Comparison of ENCODE assay signal across 8 cellular contexts in genomic region chr1:223142269-223142668, GRCh38. TPM values are rescaled to one million over a fixed set of nuclear protein-coding genes. Genes with fewer than 3 reads are reported as not detected.
DNase-seq lines count a peak whose midpoint lies in the region; ATAC-seq, FAIRE-seq and TF ChIP-seq lines count a peak whose summit lies in the region.

No MANE protein-coding gene starts in this region.

- H3K4me1 Mint-ChIP-seq in activated T-cell treated with anti-CD3 and anti-CD28 coated beads, Interleukin-2, amount 50 U/mL, for 24 hours (ENCODE audit: low read depth) = peaks cover 19% of the 10 kb centered on the region
- peaks cover 10% of the 10 kb centered on the region for H3K4me1 Mint-ChIP-seq in activated T-helper 17 cell treated with anti-CD3 and anti-CD28 coated beads, Interleukin-2, amount 50 U/mL, for 72 hours

- H3K4me3 ChIP-seq in HepG2 (replicated peaks in 1 of 3; ENCODE audit: insufficient read depth in 1 of 3, low read depth in 2 of 3, low read length in 3 of 3) (no peak overlapping the region), subcutaneous abdominal adipose tissue (ENCODE audit: low read depth in 1 of 5, low read length in 5 of 5) (peak overlapping the region; percentile 65 to 77 (median 71))

- no TSS peak for BruUV-seq in HepG2 (replicated peaks; lab: Mats Ljungman, UMichigan)

- H3K9me3 Mint-ChIP-seq in activated T-cell treated with anti-CD3 and anti-CD28 coated beads, Interleukin-2, amount 50 U/mL, for 24 hours = peaks cover 2% of the 10 kb centered on the region
- no peaks in the 10 kb centered on the region for H3K9me3 Mint-ChIP-seq in activated T-helper 17 cell treated with anti-CD3 and anti-CD28 coated beads, Interleukin-2, amount 50 U/mL, for 72 hours

- no peak for TF ChIP-seq CTCF in HepG2 (CRISPR knock-in tag; IDR thresholded peaks at IDR 0.05)

- H3K4me1 ChIP-seq in HepG2 (ENCODE audit: insufficient read depth, low read length) (no peaks in the 10 kb centered on the region), subcutaneous abdominal adipose tissue (ENCODE audit: control insufficient read depth in 5 of 5, insufficient read depth in 5 of 5, low read length in 5 of 5) (peaks cover 14 to 47% (median 43%) of the 10 kb centered on the region in 5 donors)

- no peak overlapping the region for H3K27ac ChIP-seq in HepG2 (ENCODE audit: extremely low read length, insufficient read depth, low read length)
- H3K27ac ChIP-seq in subcutaneous abdominal adipose tissue (ENCODE audit: low read depth, low read length) = peak overlapping the region; percentile 64

- POLR2A ChIA-PET in HepG2 (lab: Yijun Ruan, JAX) = no interaction called here

- in situ Hi-C loops in HepG2 (cut with HindIII; ENCODE audit: extremely low pct_ligation_motif_present, low pct_unique_long_range_greater_than_20kb) = no loop called here

- H3K9ac ChIP-seq in HepG2 (ENCODE audit: insufficient read depth, low read depth, low read length) = no peak overlapping the region
- H3K9ac ChIP-seq in subcutaneous abdominal adipose tissue (ENCODE audit: low read length in 5 of 5) = peak overlapping the region in 3 of 5 donors; percentile 2 to 82 (median 53)

- CTCF ChIA-PET in HepG2 (lab: Yijun Ruan, JAX; ENCODE audit: low intra/inter-chr PET ratio, low total read pairs) = no interaction called here

- H3K4me3 Mint-ChIP-seq in activated T-cell treated with anti-CD3 and anti-CD28 coated beads, Interleukin-2, amount 50 U/mL, for 24 hours = peak overlapping the region; percentile 67
- peak overlapping the region; percentile 83 for H3K4me3 Mint-ChIP-seq in activated T-helper 17 cell treated with anti-CD3 and anti-CD28 coated beads, Interleukin-2, amount 50 U/mL, for 72 hours

- H2AFZ ChIP-seq in HepG2 (ENCODE audit: low read length) = no peak overlapping the region

- TF ChIP-seq RAD21 in HepG2 (CRISPR knock-in tag; IDR thresholded peaks at IDR 0.05) = no peak

- no peak for ATAC-seq in activated T-helper 17 cell treated with anti-CD3 and anti-CD28 coated beads, Interleukin-2, amount 50 U/mL, for 72 hours (replicated peaks)
- ATAC-seq in HepG2 = peak; percentile 27; the same call in 2 of the 3 replicates
- ATAC-seq in GM18861 (IDR thresholded peaks at IDR 0.05; ENCODE audit: unreplicated experiment) = no peak

- 57% methylated on average over 10 of the region's 11 CpGs for WGBS in HepG2 (ENCODE audit: low lambda C conversion rate)

- H3K79me2 ChIP-seq in HepG2 (ENCODE audit: insufficient read depth, low read length) = no peaks in the 10 kb centered on the region

- TF ChIP-seq EP300 in HepG2 (IDR thresholded peaks at IDR 0.05; ENCODE audit: low read depth in 2 of 2, low read length in 2 of 2) = no peak
- no peak for TF ChIP-seq EP300 in HepG2 (CRISPR knock-in tag; IDR thresholded peaks at IDR 0.05; ENCODE audit: borderline replicate concordance)

- H3K27me3 Mint-ChIP-seq in activated T-cell treated with anti-CD3 and anti-CD28 coated beads, Interleukin-2, amount 50 U/mL, for 24 hours = no peaks in the 10 kb centered on the region
- no peaks in the 10 kb centered on the region for H3K27me3 Mint-ChIP-seq in activated T-helper 17 cell treated with anti-CD3 and anti-CD28 coated beads, Interleukin-2, amount 50 U/mL, for 72 hours

- DNase-seq in activated T-cell treated with anti-CD3 and anti-CD28 coated beads, Interleukin-2, amount 50 U/mL, for 24 hours = no peak
- no peak for DNase-seq in activated T-cell treated with anti-CD3 and anti-CD28 coated beads, Interleukin-2, amount 50 U/mL, for 48 hours
- DNase-seq in HepG2 (ENCODE audit: low spot score) (no peak), islet precursor cell (no peak), CD1c-positive myeloid dendritic cell (ENCODE audit: extremely low spot score) (no peak)

- H3K36me3 ChIP-seq in HepG2 (replicated peaks in 1 of 2; ENCODE audit: control insufficient read depth in 1 of 2, insufficient read depth in 2 of 2, low read length in 2 of 2) (no peaks in the 10 kb centered on the region), subcutaneous abdominal adipose tissue (ENCODE audit: control insufficient read depth in 5 of 5, insufficient read depth in 5 of 5, low read length in 5 of 5) (no peaks in the 10 kb centered on the region)

- TF ChIP-seq POLR2A in HepG2 (IDR thresholded peaks at IDR 0.05; ENCODE audit: insufficient read depth in 1 of 2, low read depth in 2 of 2, low read length in 2 of 2) = no peak

- FAIRE-seq in HepG2 (lab: Jason Lieb, UNC) = no peak

- no peaks in the 10 kb centered on the region for H4K20me1 ChIP-seq in HepG2 (ENCODE audit: insufficient read depth, low read length)

- no peak overlapping the region for H3K4me2 ChIP-seq in HepG2 (ENCODE audit: low read depth, low read length)

- H3K36me3 Mint-ChIP-seq in activated T-cell treated with anti-CD3 and anti-CD28 coated beads, Interleukin-2, amount 50 U/mL, for 24 hours (ENCODE audit: low read depth) = no peaks in the 10 kb centered on the region
- no peaks in the 10 kb centered on the region for H3K36me3 Mint-ChIP-seq in activated T-helper 17 cell treated with anti-CD3 and anti-CD28 coated beads, Interleukin-2, amount 50 U/mL, for 72 hours (ENCODE audit: low read depth)

- no peaks in the 10 kb centered on the region for H3K9me3 ChIP-seq in HepG2 (ENCODE audit: low read length)
- peaks cover 0 to 7% (median 0%) of the 10 kb centered on the region in 5 donors for H3K9me3 ChIP-seq in subcutaneous abdominal adipose tissue (ENCODE audit: control insufficient read depth in 5 of 5, low read length in 5 of 5)

- no peak overlapping the region for H3K27ac Mint-ChIP-seq in activated T-cell treated with anti-CD3 and anti-CD28 coated beads, Interleukin-2, amount 50 U/mL, for 24 hours
- H3K27ac Mint-ChIP-seq in activated T-helper 17 cell treated with anti-CD3 and anti-CD28 coated beads, Interleukin-2, amount 50 U/mL, for 72 hours = no peak overlapping the region

- H3K27me3 ChIP-seq in HepG2 (ENCODE audit: control insufficient read depth in 1 of 2, insufficient read depth in 2 of 2, low read length in 2 of 2) = peaks cover 0 to 3% of the 10 kb centered on the region in 2 experiments; a peak in 1 of 5 replicates
- peaks cover 0 to 2% (median 0%) of the 10 kb centered on the region in 5 donors for H3K27me3 ChIP-seq in subcutaneous abdominal adipose tissue (ENCODE audit: control insufficient read depth in 5 of 5, insufficient read depth in 4 of 5, low read length in 5 of 5)

- intact Hi-C loops in HepG2 (cut with micrococcal nuclease; ENCODE audit: unreplicated experiment) = loop anchor here (10.0 kb wide), 1 partner anchor 113 kb away; no protein-coding TSS in a partner anchor

TF ChIP-seq in HepG2, 621 proteins besides CTCF, POLR2A, EP300 and RAD21 (continues in another document):
- no peak for TF ChIP-seq TEAD3 (CRISPR knock-in tag; optimal IDR thresholded peaks at IDR 0.05; ENCODE audit: borderline replicate concordance)
- TF ChIP-seq GRHL1 (CRISPR knock-in tag; conservative IDR thresholded peaks at IDR 0.05) = no peak
- TF ChIP-seq ZNF883 (CRISPR knock-in tag; IDR thresholded peaks at IDR 0.05; ENCODE audit: not compliant biosample characterization) = no peak
- TF ChIP-seq TBX3 (IDR thresholded peaks at IDR 0.05; ENCODE audit: borderline replicate concordance) = no peak
- TF ChIP-seq NFYC (CRISPR knock-in tag; IDR thresholded peaks at IDR 0.05) = no peak
- TF ChIP-seq ZNF225 (CRISPR knock-in tag; IDR thresholded peaks at IDR 0.05) = no peak
- TF ChIP-seq THAP8 (CRISPR knock-in tag; IDR thresholded peaks at IDR 0.05; ENCODE audit: borderline replicate concordance) = no peak

RNA-seq across cellular contexts. Expression of gene TLR5, which starts 0.8 kb away (rescaled TPM):
- total RNA-seq in activated T-helper 17 cell treated with anti-CD3 and anti-CD28 coated beads, Interleukin-2, amount 50 U/mL, for 72 hours = under 1 TPM in 1 of 2 donors, not detected in 1; 0.34 TPM
- not detected in 2 replicates for total RNA-seq in HepG2 (2016; rRNA removed; fragmentation: Illumina TruSeq; extraction: Trizol)
- not detected in 2 replicates for total RNA-seq in HepG2 (2016; cell fraction: cytosol; rRNA removed; fragmentation: Illumina TruSeq; extraction: Trizol; ENCODE audit: low read depth)
- total RNA-seq in HepG2 (2016; cell fraction: insoluble cytoplasmic fraction; rRNA removed; fragmentation: Illumina TruSeq; extraction: Trizol) = not detected in 2 replicates
- not detected in 2 replicates for total RNA-seq in HepG2 (2016; cell fraction: membrane; rRNA removed; fragmentation: Illumina TruSeq; extraction: Trizol)
- total RNA-seq in HepG2 (2016; cell fraction: nucleus; rRNA removed; fragmentation: Illumina TruSeq; extraction: Trizol) = not detected in 2 replicates
- polyA plus RNA-seq in HepG2 (2011; rRNA removed) = not detected in 2 replicates
- polyA plus RNA-seq in HepG2 (2011; cell fraction: cytosol; rRNA removed) = not detected in 2 replicates
- not detected in 2 replicates for polyA plus RNA-seq in HepG2 (2011; cell fraction: nucleus; rRNA removed)
- not detected in 2 replicates for polyA plus RNA-seq in HepG2 (2012)
- polyA plus RNA-seq in HepG2 (2016; cell fraction: cytosol; fragmentation: Illumina TruSeq; extraction: Trizol; ENCODE audit: low read depth) = not detected in 2 replicates
- not detected in 2 replicates for polyA plus RNA-seq in HepG2 (2016; cell fraction: insoluble cytoplasmic fraction; fragmentation: Illumina TruSeq; extraction: Trizol; ENCODE audit: low read depth)
- polyA plus RNA-seq in HepG2 (2016; cell fraction: membrane; fragmentation: Illumina TruSeq; extraction: Trizol; ENCODE audit: low read depth) = not detected in 2 replicates
- polyA plus RNA-seq in HepG2 (2016; cell fraction: nucleus; fragmentation: Illumina TruSeq; extraction: Trizol; ENCODE audit: insufficient read depth, low read depth) = not detected in 2 replicates
- 0.05 TPM in 1 of 2 replicates, not detected in the other for polyA minus RNA-seq in HepG2 (2011; rRNA and poly(A)+ RNA removed; ENCODE audit: low replicate concordance)
- not detected in 2 replicates for polyA minus RNA-seq in HepG2 (2011; cell fraction: cytosol; rRNA and poly(A)+ RNA removed)
- polyA minus RNA-seq in HepG2 (2011; cell fraction: nucleus; rRNA and poly(A)+ RNA removed) = not detected in 2 replicates

Comparison
In these comparisons a context has a peak if more than half of its experiments do, and no peak if none do; other contexts are left out.
1. H3K4me3 ChIP-seq: peak in subcutaneous abdominal adipose tissue (5 of 5); none in HepG2 (0 of 3).